ENCODE assay signal across 15 cellular contexts in genomic region chr2:215371915-215372897, GRCh38.
DNase-seq lines count a peak whose midpoint lies in the region; TF ChIP-seq lines count a peak whose summit lies in the region.
"Had no signal": no experiment of that assay in that cellular context is flagged by ENCODE, and none has a peak within 500 bp of the region (broad histone marks: within the 10 kb centered on the region; RNA-seq: fewer than 3 reads in every experiment).

No MANE protein-coding gene starts in this region.

- no peaks in the 10 kb centered on the region for H3K4me1 ChIP-seq in A673 (ENCODE audit: insufficient read depth, low read length, poor library complexity, severe bottlenecking)
- peaks cover 0 to 19% (median 10%) of the 10 kb centered on the region in 4 donors for H3K4me1 ChIP-seq in esophagus muscularis mucosa
- peaks cover 18% of the 10 kb centered on the region for H3K4me1 ChIP-seq in HAP-1
- H3K4me1 ChIP-seq: BLaER1 treated with 17β-estradiol and CSF1 and Interleukin-3, amounts not matched to agents 10 nM and 100 nM had no signal

- H3K36me3 Mint-ChIP-seq in HFFc6 (ENCODE audit: low read depth): peaks cover 81% of the 10 kb centered on the region
- H3K36me3 Mint-ChIP-seq in osteocyte (ENCODE audit: unreplicated experiment): peaks cover 87% of the 10 kb centered on the region

- H3K9me3 ChIP-seq in A673 (ENCODE audit: low read depth, low read length, poor library complexity, severe bottlenecking): no peaks in the 10 kb centered on the region
- H3K9me3 ChIP-seq in esophagus muscularis mucosa: no peaks in the 10 kb centered on the region
- H3K9me3 ChIP-seq in HAP-1: no peaks in the 10 kb centered on the region

- peak overlapping the region; percentile 13 for H3K27ac ChIP-seq in A673 (ENCODE audit: low read depth, low read length, poor library complexity, severe bottlenecking)
- H3K27ac ChIP-seq in esophagus muscularis mucosa (replicated peaks in 1 of 4): peak overlapping the region; percentile 36 to 58 (median 52)
- no peak overlapping the region for H3K27ac ChIP-seq in substantia nigra (ENCODE audit: low read depth, low read length, poor library complexity, severe bottlenecking)
- H3K27ac ChIP-seq: BLaER1 treated with 17β-estradiol and CSF1 and Interleukin-3, amounts not matched to agents 10 nM and 100 nM had no signal

- peaks cover 42% of the 10 kb centered on the region for H3K27me3 Mint-ChIP-seq in HFFc6 (ENCODE audit: insufficient read depth)
- H3K27me3 Mint-ChIP-seq in osteocyte (ENCODE audit: unreplicated experiment): no peaks in the 10 kb centered on the region

- H3K9me3 Mint-ChIP-seq in HFFc6 (no peaks in the 10 kb centered on the region; the same call in 1 of the 2 replicates), osteocyte (ENCODE audit: unreplicated experiment) (no peaks in the 10 kb centered on the region)
- H3K9me3 Mint-ChIP-seq: H9 had no signal

- no peaks in the 10 kb centered on the region for H3K27me3 ChIP-seq in A673 (replicated peaks; ENCODE audit: insufficient read depth, low read depth, low read length, poor library complexity)
- no peaks in the 10 kb centered on the region for H3K27me3 ChIP-seq in esophagus muscularis mucosa
- no peaks in the 10 kb centered on the region for H3K27me3 ChIP-seq in HAP-1 (ENCODE audit: low read depth)
- H3K27me3 ChIP-seq: BLaER1 treated with 17β-estradiol and CSF1 and Interleukin-3, amounts not matched to agents 10 nM and 100 nM had no signal

- in situ Hi-C loops in HAP-1 (cut with MboI; ENCODE audit: low sequenced_read_pairs): no loop called here

- no peak for DNase-seq in A673 (ENCODE audit: low spot score)
- no peak for DNase-seq in HFFc6
- peak; percentile 74 for DNase-seq in esophagus muscularis mucosa (ENCODE audit: extremely low spot score)
- no peak for DNase-seq in osteocyte (ENCODE audit: extremely low spot score, unreplicated experiment)
- DNase-seq in COR-L47 (lab: John Stamatoyannopoulos, UW): no peak
- no peak for DNase-seq in substantia nigra (lab: John Stamatoyannopoulos, UW)
- DNase-seq in HAP-1 (ENCODE audit: low spot score in 2 of 2): no peak
- DNase-seq in NCI-H2107 (lab: John Stamatoyannopoulos, UW): no peak
- DNase-seq: GF-D8, H9, KG1, NCI-H1436, NCI-H2029 treated with DMSO at 0.1 percent for 48 hours, NCI-H510A treated with DMSO at 0.1 percent for 48 hours had no signal

- CTCF ChIA-PET in A673 (lab: Charles Lee): no interaction called here

- H3K4me3 ChIP-seq in A673 (ENCODE audit: low read depth, low read length, poor library complexity, severe bottlenecking): no peak overlapping the region
- no peak overlapping the region for H3K4me3 ChIP-seq in esophagus muscularis mucosa
- H3K4me3 ChIP-seq in HAP-1: no peak overlapping the region
- H3K4me3 ChIP-seq: BLaER1 treated with 17β-estradiol and CSF1 and Interleukin-3, amounts not matched to agents 10 nM and 100 nM had no signal

- 82% methylated on average over 14 of the region's 14 CpGs for WGBS in esophagus muscularis mucosa

- H3K4me1 Mint-ChIP-seq in HFFc6 (ENCODE audit: low read depth): peaks cover 42% of the 10 kb centered on the region
- H3K4me1 Mint-ChIP-seq in osteocyte (ENCODE audit: unreplicated experiment): peaks cover 51% of the 10 kb centered on the region
- H3K4me1 Mint-ChIP-seq: H9 had no signal

- TF ChIP-seq CTCF in A673 (conservative IDR thresholded peaks at IDR 0.05; ENCODE audit: low read depth, low read length) (no peak), HFFc6 (IDR thresholded peaks at IDR 0.05) (no peak), esophagus muscularis mucosa (IDR thresholded peaks at IDR 0.05) (no peak), osteocyte (IDR thresholded peaks at IDR 0.05) (no peak)

- H3K4me3 Mint-ChIP-seq in HFFc6: peak overlapping the region; percentile 11; the same call in 1 of the 2 replicates
- H3K4me3 Mint-ChIP-seq in osteocyte (ENCODE audit: unreplicated experiment): no peak overlapping the region
- H3K4me3 Mint-ChIP-seq: H9 had no signal

- POLR2A ChIA-PET in A673 (lab: Charles Lee; ENCODE audit: low non-redundant PET): no interaction called here

- H3K27ac Mint-ChIP-seq in HFFc6: peak overlapping the region; percentile 66
- H3K27ac Mint-ChIP-seq in osteocyte (ENCODE audit: unreplicated experiment): peak overlapping the region; percentile 85

- intact Hi-C loops in A673 (cut with micrococcal nuclease; ENCODE audit: unreplicated experiment) (no loop called here), esophagus muscularis mucosa (cut with DNase I) (no loop called here)

- no TSS peak for BruUV-seq in A673 (replicated peaks; lab: Mats Ljungman, UMichigan)

- TF ChIP-seq POLR2A in esophagus muscularis mucosa (IDR thresholded peaks at IDR 0.05; ENCODE audit: low read depth): no peak

- TF ChIP-seq EP300 in esophagus muscularis mucosa (IDR thresholded peaks at IDR 0.05): no peak

- H3K36me3 ChIP-seq in A673 (ENCODE audit: insufficient read depth, low read length, poor library complexity, severe bottlenecking) (peaks cover 99% of the 10 kb centered on the region), esophagus muscularis mucosa (peaks cover 80 to 100% (median 86%) of the 10 kb centered on the region in 4 donors), HAP-1 (replicated peaks) (peaks cover 4% of the 10 kb centered on the region)
